In the genomic region with DNA sequence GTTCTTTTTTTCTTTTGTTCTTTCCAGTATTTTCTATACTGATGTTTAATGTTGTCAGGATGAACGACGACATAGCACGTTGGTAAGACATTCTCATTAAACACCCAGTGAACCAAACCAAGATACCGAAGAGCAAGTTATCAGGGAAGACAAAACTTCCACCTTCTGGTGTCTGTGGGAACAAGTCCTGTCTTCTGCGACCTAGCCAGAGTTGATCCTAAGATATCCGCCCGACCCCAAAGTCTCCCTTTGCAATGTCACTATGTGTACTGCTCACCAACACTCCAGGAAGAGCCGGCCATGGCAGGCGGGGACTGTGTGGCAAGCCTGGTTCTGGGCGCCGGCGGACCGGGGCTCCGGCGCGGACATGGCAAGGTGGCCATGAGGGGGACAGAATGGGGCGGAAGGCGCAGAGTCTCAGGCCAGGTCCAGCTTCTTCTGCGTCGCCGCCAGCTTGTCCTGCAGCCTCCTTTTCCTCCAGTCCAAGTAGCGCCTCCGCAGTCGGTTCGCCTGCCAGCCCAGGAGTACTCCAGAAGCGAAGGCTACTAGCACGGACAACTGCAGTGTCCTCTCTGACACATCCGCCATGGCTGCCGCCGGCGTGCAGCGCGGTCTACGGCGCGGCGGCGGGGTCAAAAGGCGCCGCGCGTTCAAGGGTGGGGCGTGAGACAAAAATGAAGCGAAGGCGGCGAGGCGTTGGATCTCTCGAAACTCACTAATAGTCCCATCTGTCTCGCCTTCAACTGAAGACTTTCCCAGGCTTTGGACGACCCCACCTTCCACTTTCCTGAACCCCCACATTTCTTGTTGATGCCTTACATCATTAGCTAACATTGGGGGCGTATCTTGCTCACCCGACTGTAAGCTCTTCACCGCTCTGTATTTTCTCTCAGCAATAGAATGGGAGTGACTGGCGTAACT, we compare ENCODE assay signal across 8 cellular contexts. TPM values are rescaled to one million over a fixed set of nuclear protein-coding genes. Genes with fewer than 3 reads are reported as not detected.
DNase-seq lines count a peak whose midpoint lies in the region; ATAC-seq and TF ChIP-seq lines count a peak whose summit lies in the region.

TSS of gene MTLN (minus strand) at position 610 of the 921 bp plus-strand sequence. CDS start at position 588, 22 bp downstream.

- DNase-seq in CMK (ENCODE audit: low read depth) (peak; percentile 64), HL-60 (ENCODE audit: low read depth in 1 of 2, low spot score in 1 of 2) (peak; percentile 59 to 70), NOMO-1 treated with dmso at 0.1 percent for 144 hours (lab: John Stamatoyannopoulos, UW; ENCODE audit: unreplicated experiment) (peak; percentile 58)
- DNase-seq in activated CD8-positive, alpha-beta memory T cell treated with anti-CD3 and anti-CD28 coated beads, Interleukin-2, amount 50 U/mL, for 1 hour (ENCODE audit: extremely low read depth) = peak; percentile 12
- DNase-seq in stimulated activated CD8-positive, alpha-beta memory T cell treated with anti-CD3 and anti-CD28 coated beads, Interleukin-15, amount 100 ng/mL, for 48 hours (ENCODE audit: low read depth in 2 of 2) = peak; percentile 37 to 54

- H3K4me3 ChIP-seq in HL-60 (replicated peaks; ENCODE audit: insufficient read depth, low read length) (peak within 1 kb of the TSS; percentile 79), endocrine pancreas (ENCODE audit: control insufficient read depth, insufficient read depth, low read length) (peak within 1 kb of the TSS; percentile 88), mesodermal cell (ENCODE audit: extremely low read depth, insufficient read depth, low read length, poor library complexity, severe bottlenecking) (peak within 1 kb of the TSS; percentile 73)

- peak; percentile 95 for ATAC-seq in GM19463 (IDR thresholded peaks at IDR 0.05; ENCODE audit: unreplicated experiment)

- peak within 1 kb of the TSS; percentile 79 for H3K27ac ChIP-seq in HL-60 (replicated peaks)
- H3K27ac ChIP-seq in mesodermal cell (ENCODE audit: low read depth, low read length, severe bottlenecking) = peak within 1 kb of the TSS; percentile 39

- no peaks in the 10 kb centered on the region for H3K9me3 ChIP-seq in endocrine pancreas (ENCODE audit: control insufficient read depth, low read length)
- H3K9me3 ChIP-seq in mesodermal cell (ENCODE audit: control insufficient read depth, low read length) = peaks cover 6% of the 10 kb centered on the region

- peak within 1 kb of the TSS; percentile 85 for H3K9ac ChIP-seq in endocrine pancreas (ENCODE audit: control insufficient read depth, insufficient read depth, low read length)

- H3K27me3 ChIP-seq in HL-60 (ENCODE audit: insufficient read depth, poor library complexity, severe bottlenecking) (peaks cover 2% of the 10 kb centered on the region), endocrine pancreas (ENCODE audit: control insufficient read depth, insufficient read depth, low read length) (no peaks in the 10 kb centered on the region)

- no peak for TF ChIP-seq CTCF in HL-60 (IDR thresholded peaks at IDR 0.05; ENCODE audit: insufficient read depth, low read length)

- no peaks in the 10 kb centered on the region for H3K4me1 ChIP-seq in endocrine pancreas (ENCODE audit: control insufficient read depth, insufficient read depth, low read length)
- H3K4me1 ChIP-seq in mesodermal cell (ENCODE audit: control insufficient read depth, insufficient read depth, low read length, poor library complexity, severe bottlenecking) = peaks cover 3% of the 10 kb centered on the region

- H3K36me3 ChIP-seq in endocrine pancreas (ENCODE audit: control insufficient read depth, insufficient read depth, low read length) = no peaks in the 10 kb centered on the region
- peaks cover 22% of the 10 kb centered on the region for H3K36me3 ChIP-seq in mesodermal cell (ENCODE audit: control insufficient read depth, insufficient read depth, low read length)

- WGBS in mesodermal cell (ENCODE audit: insufficient coverage in 2 of 2), 2 experiments = 1 to 12% methylated on average over 30 to 34 of the region's 54 CpGs

RNA-seq across cellular contexts. Expression of gene MTLN, which starts in this region (rescaled TPM):
- polyA plus RNA-seq in mesodermal cell (2013, experiment 1 of 2) = 27.0 TPM
- polyA plus RNA-seq in mesodermal cell (2013, experiment 2 of 2) = 20.7 TPM

Comparison
In these comparisons a context has a peak if more than half of its experiments do, and no peak if none do; other contexts are left out.
1. Peak in every context shown above with its lines: DNase-seq, ATAC-seq, H3K4me3 ChIP-seq and H3K27ac ChIP-seq.
2. DNase-seq: peak in every context shown above with its lines; median percentile 64 in HL-60; 64 in CMK; 58 in NOMO-1 treated with dmso at 0.1 percent for 144 hours; 46 in stimulated activated CD8-positive, alpha-beta memory T cell treated with anti-CD3 and anti-CD28 coated beads, Interleukin-15, amount 100 ng/mL, for 48 hours; 12 in activated CD8-positive, alpha-beta memory T cell treated with anti-CD3 and anti-CD28 coated beads, Interleukin-2, amount 50 U/mL, for 1 hour.